Comparison of ENCODE assay signal across 1 cellular context in the genomic region with DNA sequence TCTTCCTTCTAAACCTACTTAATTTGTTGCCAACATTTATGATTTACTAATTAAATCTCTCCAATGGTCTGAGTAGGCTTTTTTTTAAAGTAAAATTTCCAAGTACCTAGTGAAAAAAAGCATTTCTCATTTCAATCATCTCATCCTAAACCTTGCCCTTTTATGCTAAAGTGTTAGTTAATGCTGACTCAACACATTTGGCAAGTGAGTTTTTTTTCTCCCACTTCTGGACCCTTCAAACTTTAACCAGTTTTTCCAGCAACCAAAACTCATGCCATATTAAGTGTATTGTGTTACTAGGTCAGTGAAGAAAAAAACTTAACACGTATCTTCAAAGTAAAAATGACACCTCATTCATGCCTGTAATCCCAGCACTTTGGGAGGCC.
TF ChIP-seq lines count a peak whose summit lies in the region.

No MANE protein-coding gene starts in this region.

TF ChIP-seq in IMR-90, 13 proteins besides CTCF, POLR2A, EP300 and RAD21:
- TF ChIP-seq NFE2L2 (IDR thresholded peaks at IDR 0.05; ENCODE audit: low read depth, low read length) (no peak), MAFK (IDR thresholded peaks at IDR 0.05; ENCODE audit: low read depth, low read length) (peak; percentile 100)
- TF ChIP-seq, protein P1, sequence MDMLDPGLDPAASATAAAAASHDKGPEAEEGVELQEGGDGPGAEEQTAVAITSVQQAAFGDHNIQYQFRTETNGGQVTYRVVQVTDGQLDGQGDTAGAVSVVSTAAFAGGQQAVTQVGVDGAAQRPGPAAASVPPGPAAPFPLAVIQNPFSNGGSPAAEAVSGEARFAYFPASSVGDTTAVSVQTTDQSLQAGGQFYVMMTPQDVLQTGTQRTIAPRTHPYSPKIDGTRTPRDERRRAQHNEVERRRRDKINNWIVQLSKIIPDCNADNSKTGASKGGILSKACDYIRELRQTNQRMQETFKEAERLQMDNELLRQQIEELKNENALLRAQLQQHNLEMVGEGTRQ (IDR thresholded peaks at IDR 0.05; ENCODE audit: low read depth, low read length), result no peak
- TF ChIP-seq, protein P2, sequence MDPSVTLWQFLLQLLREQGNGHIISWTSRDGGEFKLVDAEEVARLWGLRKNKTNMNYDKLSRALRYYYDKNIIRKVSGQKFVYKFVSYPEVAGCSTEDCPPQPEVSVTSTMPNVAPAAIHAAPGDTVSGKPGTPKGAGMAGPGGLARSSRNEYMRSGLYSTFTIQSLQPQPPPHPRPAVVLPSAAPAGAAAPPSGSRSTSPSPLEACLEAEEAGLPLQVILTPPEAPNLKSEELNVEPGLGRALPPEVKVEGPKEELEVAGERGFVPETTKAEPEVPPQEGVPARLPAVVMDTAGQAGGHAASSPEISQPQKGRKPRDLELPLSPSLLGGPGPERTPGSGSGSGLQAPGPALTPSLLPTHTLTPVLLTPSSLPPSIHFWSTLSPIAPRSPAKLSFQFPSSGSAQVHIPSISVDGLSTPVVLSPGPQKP (IDR thresholded peaks at IDR 0.05; ENCODE audit: borderline replicate concordance, low read depth, low read length), result no peak
